ENCODE assay signal across 8 cellular contexts in the genomic region with DNA sequence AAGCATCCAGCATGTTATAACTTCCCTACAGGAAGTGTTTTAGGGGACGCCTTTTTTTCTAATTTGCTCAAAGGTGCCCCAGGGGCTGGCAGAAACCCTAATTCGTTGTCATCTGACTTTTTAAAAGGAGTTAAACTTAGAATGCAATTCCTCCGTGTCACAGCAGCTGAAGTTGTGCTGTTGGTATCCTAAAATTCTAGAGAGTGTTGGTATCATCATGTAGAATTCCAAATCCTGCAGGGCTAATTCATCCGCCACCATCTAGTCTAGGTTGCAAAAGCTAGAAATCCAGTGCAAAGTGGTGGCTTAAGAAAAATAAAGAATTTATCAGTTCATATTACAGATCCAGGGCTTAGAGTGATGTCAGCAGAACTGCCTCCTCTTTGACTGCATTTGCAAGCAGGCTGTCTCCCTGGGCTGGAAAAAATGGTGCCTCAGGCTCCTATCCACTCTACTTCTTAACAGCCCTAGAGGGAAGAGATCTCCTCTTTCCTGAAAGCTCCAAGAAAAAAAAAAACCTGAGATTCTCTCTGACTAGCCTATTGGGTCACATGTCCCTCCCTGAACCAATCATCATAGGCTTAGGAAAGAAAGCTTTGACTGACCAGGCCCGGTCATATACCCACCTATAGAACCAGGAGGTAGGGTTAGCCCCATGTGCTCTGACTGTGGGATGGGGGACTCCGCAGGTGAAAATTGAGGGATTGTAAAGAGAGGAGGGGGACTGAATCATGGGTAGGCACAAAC.
A peak's percentile ranks its signal among the peaks of the same experiment; 100 is the strongest.
DNase-seq lines count a peak whose midpoint lies in the region; ATAC-seq, FAIRE-seq and TF ChIP-seq lines count a peak whose summit lies in the region.

No MANE protein-coding gene starts in this region.

- H3K9ac ChIP-seq in K562 (ENCODE audit: insufficient read depth in 1 of 2, low read depth in 2 of 2, low read length in 2 of 2): peak overlapping the region in 1 of 2 experiments; percentile 69; a peak in 2 of 4 replicates

- no peak; a peak in 1 of 6 replicates for TF ChIP-seq CTCF in K562 (IDR thresholded peaks at IDR 0.05 in 2 of 3, conservative IDR thresholded peaks at IDR 0.05 in 1 of 3; ENCODE audit: insufficient read depth in 2 of 3, low read depth in 1 of 3, low read length in 3 of 3)

- H4K20me1 ChIP-seq in K562 (replicated peaks; ENCODE audit: control insufficient read depth, insufficient read depth, low read length): no peaks in the 10 kb centered on the region

- peak overlapping the region; percentile 87 for H2AFZ ChIP-seq in K562 (ENCODE audit: low read depth, low read length)

- DNase-seq in Caki2 (ENCODE audit: low read depth) (peak; percentile 59), HS-5 (ENCODE audit: low read depth) (peak; percentile 5), K562 (ENCODE audit: extremely low read depth in 1 of 4, low spot score in 3 of 4) (peak; percentile 55 to 66 (median 60)), NCI-H146 treated with DMSO at 0.1 percent for 48 hours (lab: John Stamatoyannopoulos, UW; ENCODE audit: unreplicated experiment) (no peak)
- DNase-seq in natural killer cell treated with Interleukin-12 subunit alpha and Interleukin-12 subunit beta and Interleukin-15 and Interleukin-18, amount 100 ng/mL, for 72 hours (ENCODE audit: low spot score): no peak
- DNase-seq in effector CD8-positive, alpha-beta T cell (lab: John Stamatoyannopoulos, UW): no peak

- POLR2A ChIA-PET in K562 (lab: Yijun Ruan, JAX): interaction anchor here (0.6 to 1.3 kb wide), 10 partner anchors 10 to 801 kb away, joined by 3 to 11 read pairs (median 3); no protein-coding TSS in a partner anchor

- WGBS in K562 (ENCODE audit: insufficient coverage, low coverage, missing lambda C conversion rate): 30% methylated on average over 6 of the region's 6 CpGs

- H3K4me2 ChIP-seq in K562 (ENCODE audit: insufficient read depth, low read length): peak overlapping the region; percentile 90

- peak overlapping the region; percentile 28; the same call in 1 of the 2 replicates for H3K4me3 ChIP-seq in K562

- no peaks in the 10 kb centered on the region for H3K27me3 ChIP-seq in K562 (ENCODE audit: control insufficient read depth in 2 of 2, insufficient read depth in 2 of 2, low read length in 2 of 2)

- H3K4me3 Mint-ChIP-seq in natural killer cell treated with Interleukin-12 subunit alpha and Interleukin-12 subunit beta and Interleukin-15 and Interleukin-18, amount 100 ng/mL, for 72 hours: peak overlapping the region; percentile 59

- in situ Hi-C loops in Caki2 (cut with HindIII; ENCODE audit: low pct_unique_long_range_greater_than_20kb, low sequenced_read_pairs): loop anchor here (25.0 kb wide), 1 partner anchor 243 kb away; a partner anchor contains a TSS
- in situ Hi-C loops in K562 (cut with MboI): no loop called here

- H3K4me1 Mint-ChIP-seq in natural killer cell treated with Interleukin-12 subunit alpha and Interleukin-12 subunit beta and Interleukin-15 and Interleukin-18, amount 100 ng/mL, for 72 hours (ENCODE audit: low read depth in 2 of 2): peaks cover 8 to 15% of the 10 kb centered on the region in 2 donors

- no peaks in the 10 kb centered on the region for H3K36me3 ChIP-seq in K562 (ENCODE audit: control insufficient read depth, insufficient read depth, low read length)

- H3K9me1 ChIP-seq in K562 (ENCODE audit: control insufficient read depth, insufficient read depth, low read length): no peaks in the 10 kb centered on the region

- H3K27ac Mint-ChIP-seq in natural killer cell treated with Interleukin-12 subunit alpha and Interleukin-12 subunit beta and Interleukin-15 and Interleukin-18, amount 100 ng/mL, for 72 hours: peak overlapping the region; percentile 43

- H3K79me2 ChIP-seq in K562 (ENCODE audit: control insufficient read depth, insufficient read depth, low read length): peaks cover 8% of the 10 kb centered on the region; the same call in 2 of the 3 replicates

- peaks cover 16 to 23% of the 10 kb centered on the region in 2 experiments for H3K4me1 ChIP-seq in K562 (replicated peaks in 1 of 2; ENCODE audit: control insufficient read depth in 2 of 2, insufficient read depth in 2 of 2, low read length in 2 of 2)

- intact Hi-C loops in K562 (cut with micrococcal nuclease): loop anchor here (1.0 to 10.0 kb wide), 4 partner anchors 30 to 190 kb away; a partner anchor contains a TSS

- H3K9me3 Mint-ChIP-seq in natural killer cell treated with Interleukin-12 subunit alpha and Interleukin-12 subunit beta and Interleukin-15 and Interleukin-18, amount 100 ng/mL, for 72 hours: no peaks in the 10 kb centered on the region

- no peaks in the 10 kb centered on the region for H3K36me3 Mint-ChIP-seq in natural killer cell treated with Interleukin-12 subunit alpha and Interleukin-12 subunit beta and Interleukin-15 and Interleukin-18, amount 100 ng/mL, for 72 hours

- ATAC-seq in K562: peak; percentile 55
- ATAC-seq in natural killer cell treated with Interleukin-12 subunit alpha and Interleukin-12 subunit beta and Interleukin-15 and Interleukin-18, amount 100 ng/mL, for 72 hours: no peak
- ATAC-seq in GM21360 (IDR thresholded peaks at IDR 0.05; ENCODE audit: unreplicated experiment): no peak
- no peak for ATAC-seq in HG02973 (IDR thresholded peaks at IDR 0.05; ENCODE audit: unreplicated experiment)

- TF ChIP-seq EP300 in K562 (IDR thresholded peaks at IDR 0.05; ENCODE audit: low read length): no peak

- peak; percentile 73 for FAIRE-seq in K562 (lab: Jason Lieb, UNC)

- peaks cover 0 to 2% of the 10 kb centered on the region in 2 donors for H3K27me3 Mint-ChIP-seq in natural killer cell treated with Interleukin-12 subunit alpha and Interleukin-12 subunit beta and Interleukin-15 and Interleukin-18, amount 100 ng/mL, for 72 hours

- no peak for TF ChIP-seq RAD21 in K562 (CRISPR knock-in tag; conservative IDR thresholded peaks at IDR 0.05 in 1 of 2, IDR thresholded peaks at IDR 0.05 in 1 of 2)

- CTCF ChIA-PET in K562 (lab: Yijun Ruan, JAX; ENCODE audit: low intra/inter-chr PET ratio): interaction anchor here (0.6 to 2.3 kb wide), 7 partner anchors 90 to 487 kb away, joined by 3 to 12 read pairs (median 4); a partner anchor contains a TSS

- no TSS peak for BruUV-seq in K562 (replicated peaks; lab: Mats Ljungman, UMichigan)

- TF ChIP-seq POLR2A in K562 (conservative IDR thresholded peaks at IDR 0.05): no peak

- H3K9me3 ChIP-seq in K562 (replicated peaks; ENCODE audit: control insufficient read depth, insufficient read depth, low read depth, low read length): no peaks in the 10 kb centered on the region

- peak overlapping the region; percentile 92 for H3K27ac ChIP-seq in K562 (ENCODE audit: extremely low read depth, low read depth, low read length)

TF ChIP-seq in K562, 482 proteins besides CTCF, POLR2A, EP300 and RAD21 (continues in another document):
- TF ChIP-seq, protein P1, sequence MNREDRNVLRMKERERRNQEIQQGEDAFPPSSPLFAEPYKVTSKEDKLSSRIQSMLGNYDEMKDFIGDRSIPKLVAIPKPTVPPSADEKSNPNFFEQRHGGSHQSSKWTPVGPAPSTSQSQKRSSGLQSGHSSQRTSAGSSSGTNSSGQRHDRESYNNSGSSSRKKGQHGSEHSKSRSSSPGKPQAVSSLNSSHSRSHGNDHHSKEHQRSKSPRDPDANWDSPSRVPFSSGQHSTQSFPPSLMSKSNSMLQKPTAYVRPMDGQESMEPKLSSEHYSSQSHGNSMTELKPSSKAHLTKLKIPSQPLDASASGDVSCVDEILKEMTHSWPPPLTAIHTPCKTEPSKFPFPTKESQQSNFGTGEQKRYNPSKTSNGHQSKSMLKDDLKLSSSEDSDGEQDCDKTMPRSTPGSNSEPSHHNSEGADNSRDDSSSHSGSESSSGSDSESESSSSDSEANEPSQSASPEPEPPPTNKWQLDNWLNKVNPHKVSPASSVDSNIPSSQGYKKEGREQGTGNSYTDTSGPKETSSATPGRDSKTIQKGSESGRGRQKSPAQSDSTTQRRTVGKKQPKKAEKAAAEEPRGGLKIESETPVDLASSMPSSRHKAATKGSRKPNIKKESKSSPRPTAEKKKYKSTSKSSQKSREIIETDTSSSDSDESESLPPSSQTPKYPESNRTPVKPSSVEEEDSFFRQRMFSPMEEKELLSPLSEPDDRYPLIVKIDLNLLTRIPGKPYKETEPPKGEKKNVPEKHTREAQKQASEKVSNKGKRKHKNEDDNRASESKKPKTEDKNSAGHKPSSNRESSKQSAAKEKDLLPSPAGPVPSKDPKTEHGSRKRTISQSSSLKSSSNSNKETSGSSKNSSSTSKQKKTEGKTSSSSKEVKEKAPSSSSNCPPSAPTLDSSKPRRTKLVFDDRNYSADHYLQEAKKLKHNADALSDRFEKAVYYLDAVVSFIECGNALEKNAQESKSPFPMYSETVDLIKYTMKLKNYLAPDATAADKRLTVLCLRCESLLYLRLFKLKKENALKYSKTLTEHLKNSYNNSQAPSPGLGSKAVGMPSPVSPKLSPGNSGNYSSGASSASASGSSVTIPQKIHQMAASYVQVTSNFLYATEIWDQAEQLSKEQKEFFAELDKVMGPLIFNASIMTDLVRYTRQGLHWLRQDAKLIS (CRISPR knock-in tag; IDR thresholded peaks at IDR 0.05): no peak
- TF ChIP-seq MAFK (IDR thresholded peaks at IDR 0.05; ENCODE audit: low read length): no peak
- TF ChIP-seq, protein P2, sequence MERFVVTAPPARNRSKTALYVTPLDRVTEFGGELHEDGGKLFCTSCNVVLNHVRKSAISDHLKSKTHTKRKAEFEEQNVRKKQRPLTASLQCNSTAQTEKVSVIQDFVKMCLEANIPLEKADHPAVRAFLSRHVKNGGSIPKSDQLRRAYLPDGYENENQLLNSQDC (CRISPR knock-in tag; IDR thresholded peaks at IDR 0.05): no peak
- no peak for TF ChIP-seq ELF4 (CRISPR knock-in tag; IDR thresholded peaks at IDR 0.05)
- TF ChIP-seq, protein P3, sequence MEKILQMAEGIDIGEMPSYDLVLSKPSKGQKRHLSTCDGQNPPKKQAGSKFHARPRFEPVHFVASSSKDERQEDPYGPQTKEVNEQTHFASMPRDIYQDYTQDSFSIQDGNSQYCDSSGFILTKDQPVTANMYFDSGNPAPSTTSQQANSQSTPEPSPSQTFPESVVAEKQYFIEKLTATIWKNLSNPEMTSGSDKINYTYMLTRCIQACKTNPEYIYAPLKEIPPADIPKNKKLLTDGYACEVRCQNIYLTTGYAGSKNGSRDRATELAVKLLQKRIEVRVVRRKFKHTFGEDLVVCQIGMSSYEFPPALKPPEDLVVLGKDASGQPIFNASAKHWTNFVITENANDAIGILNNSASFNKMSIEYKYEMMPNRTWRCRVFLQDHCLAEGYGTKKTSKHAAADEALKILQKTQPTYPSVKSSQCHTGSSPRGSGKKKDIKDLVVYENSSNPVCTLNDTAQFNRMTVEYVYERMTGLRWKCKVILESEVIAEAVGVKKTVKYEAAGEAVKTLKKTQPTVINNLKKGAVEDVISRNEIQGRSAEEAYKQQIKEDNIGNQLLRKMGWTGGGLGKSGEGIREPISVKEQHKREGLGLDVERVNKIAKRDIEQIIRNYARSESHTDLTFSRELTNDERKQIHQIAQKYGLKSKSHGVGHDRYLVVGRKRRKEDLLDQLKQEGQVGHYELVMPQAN (IDR thresholded peaks at IDR 0.05; ENCODE audit: borderline replicate concordance): 0 out of 2 replicates have a peak, but pooled peaks have one; percentile 17
- TF ChIP-seq ELF2 (CRISPR knock-in tag; IDR thresholded peaks at IDR 0.05): peak; percentile 80
- no peak for TF ChIP-seq TSC22D4 (tag; IDR thresholded peaks at IDR 0.05)

Comparison
In these comparisons a context has a peak if more than half of its experiments do, and no peak if none do; other contexts are left out.
1. DNase-seq: peak in Caki2 (single experiment), HS-5 (single experiment) and K562 (4 of 4); none in natural killer cell treated with Interleukin-12 subunit alpha and Interleukin-12 subunit beta and Interleukin-15 and Interleukin-18, amount 100 ng/mL, for 72 hours (single experiment), effector CD8-positive, alpha-beta T cell (single experiment) and NCI-H146 treated with DMSO at 0.1 percent for 48 hours (single experiment).